8 cellular contexts compared by ENCODE assay signal in the genomic region with DNA sequence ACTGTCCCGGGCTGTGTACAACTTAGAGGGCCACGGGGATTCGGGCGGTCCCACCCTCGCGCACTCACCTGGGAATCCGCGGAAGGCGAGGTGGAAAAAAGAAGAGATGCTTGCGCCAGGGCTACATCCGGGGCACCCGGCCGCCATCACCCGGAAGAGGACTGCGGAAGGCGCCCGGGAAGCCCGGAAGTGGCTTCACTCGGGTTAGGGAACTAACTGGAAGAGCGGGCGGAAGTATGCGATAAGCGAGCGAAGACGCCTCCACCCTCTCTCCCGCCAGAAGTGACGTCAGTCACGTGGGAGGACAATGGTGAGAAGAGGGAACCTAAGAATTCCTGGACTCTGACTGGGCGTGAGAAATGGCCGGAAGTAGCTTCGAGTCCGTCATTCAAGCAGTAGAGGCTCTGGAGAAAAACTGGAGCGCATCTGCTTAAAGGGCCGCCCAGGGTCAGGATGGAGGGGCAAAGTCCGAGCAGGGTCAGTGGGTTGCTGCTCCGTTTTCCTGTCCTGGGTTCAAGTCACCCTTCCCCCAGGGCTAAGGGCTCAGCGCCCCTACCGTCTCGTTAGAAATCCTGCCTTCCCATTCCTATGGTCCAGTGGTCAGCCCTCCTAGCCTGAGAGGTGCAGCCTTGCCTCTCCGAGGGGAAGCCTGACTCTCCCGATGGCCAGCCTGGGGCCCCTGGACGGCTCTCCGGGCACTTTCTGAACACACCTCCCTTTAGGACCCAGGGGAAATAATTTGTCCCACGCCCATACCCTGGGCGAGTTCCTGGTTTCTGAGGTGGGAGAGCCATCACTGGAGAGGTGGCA. TPM values are rescaled to one million over a fixed set of nuclear protein-coding genes. Genes with fewer than 3 reads are reported as not detected.
DNase-seq lines count a peak whose midpoint lies in the region; ATAC-seq, FAIRE-seq and TF ChIP-seq lines count a peak whose summit lies in the region.

Gene CD2BP2, minus strand, starts transcription at position 165 of the 810 bp plus-strand sequence. CDS start 627 bp downstream, outside the sequence.

- peaks cover 26% of the 10 kb centered on the region for H3K4me1 Mint-ChIP-seq in WTC11

- ATAC-seq in GM18868 (IDR thresholded peaks at IDR 0.05; ENCODE audit: unreplicated experiment) (peak; percentile 69), HG03135 (IDR thresholded peaks at IDR 0.05; ENCODE audit: unreplicated experiment) (peak; percentile 50), WTC11 (peak; percentile 84)

- no peaks in the 10 kb centered on the region for H3K9me3 ChIP-seq in iPS-20b (ENCODE audit: insufficient read depth, low read depth, low read length)
- H3K9me3 ChIP-seq in skeletal muscle tissue (ENCODE audit: control insufficient read depth in 3 of 3, low read length in 3 of 3) = no peaks in the 10 kb centered on the region

- CTCF ChIA-PET in WTC11 (lab: Charles Lee) = interaction anchor here (0.6 to 5.0 kb wide), 14 partner anchors 9 to 654 kb away, joined by 3 to 28 read pairs (median 4); partner anchors contain the start of genes DCTPP1, TBC1D10B, TBX6 and ZNF48

- peaks cover 10% of the 10 kb centered on the region; the same call in 1 of the 2 replicates for H3K4me1 ChIP-seq in iPS-20b (ENCODE audit: insufficient read depth, low read length)
- peaks cover 37 to 62% (median 41%) of the 10 kb centered on the region in 3 donors for H3K4me1 ChIP-seq in skeletal muscle tissue (ENCODE audit: control insufficient read depth in 3 of 3, insufficient read depth in 3 of 3, low read length in 3 of 3)

- peak; percentile 98 for DNase-seq in NCI-H2227 treated with DMSO at 0.1 percent for 48 hours (lab: John Stamatoyannopoulos, UW)
- peak; percentile 94 for DNase-seq in WTC11 (ENCODE audit: low spot score)
- peak; percentile 99 for DNase-seq in bronchial epithelial cell (ENCODE audit: low read depth)

- H3K4me3 ChIP-seq in bronchial epithelial cell (ENCODE audit: low read depth, low read length) (peak within 1 kb of the TSS; percentile 90), iPS-20b (ENCODE audit: low read length) (peak within 1 kb of the TSS; percentile 100), skeletal muscle tissue (ENCODE audit: low read length in 3 of 3) (peak within 1 kb of the TSS; percentile 85 to 95 (median 95))

- H3K36me3 ChIP-seq in bronchial epithelial cell (ENCODE audit: control insufficient read depth, insufficient read depth, low read length) = peaks cover 20% of the 10 kb centered on the region
- peaks cover 46% of the 10 kb centered on the region for H3K36me3 ChIP-seq in iPS-20b (ENCODE audit: insufficient read depth, low read depth, low read length)
- peaks cover 48 to 53% (median 50%) of the 10 kb centered on the region in 3 donors for H3K36me3 ChIP-seq in skeletal muscle tissue (ENCODE audit: control insufficient read depth in 3 of 3, insufficient read depth in 3 of 3, low read length in 3 of 3)

- POLR2A ChIA-PET in WTC11 (lab: Charles Lee) = interaction anchor here (0.6 to 1.8 kb wide), 6 partner anchors 9 to 44 kb away, joined by 4 to 8 read pairs (median 6); partner anchors contain the start of genes TBC1D10B and ZNF48

- H3K27ac Mint-ChIP-seq in WTC11 = peak within 1 kb of the TSS; percentile 98

- FAIRE-seq in A204.1 (lab: Jason Lieb, UNC) (peak; percentile 96), bronchial epithelial cell (lab: Jason Lieb, UNC) (peak; percentile 52)

- H3K36me3 Mint-ChIP-seq in WTC11 = peaks cover 33% of the 10 kb centered on the region

- peak within 1 kb of the TSS; percentile 93 for H3K4me3 Mint-ChIP-seq in WTC11

- H3K27me3 ChIP-seq in bronchial epithelial cell (ENCODE audit: control insufficient read depth, insufficient read depth, low read length) (no peaks in the 10 kb centered on the region), iPS-20b (ENCODE audit: insufficient read depth, low read length) (no peaks in the 10 kb centered on the region), skeletal muscle tissue (ENCODE audit: control insufficient read depth in 3 of 3, insufficient read depth in 3 of 3, low read length in 3 of 3) (no peaks in the 10 kb centered on the region)

- H3K27ac ChIP-seq in iPS-20b (ENCODE audit: low read length) (peak within 1 kb of the TSS; percentile 73), skeletal muscle tissue (ENCODE audit: low read depth, low read length) (peak within 1 kb of the TSS; percentile 95)

- TF ChIP-seq CTCF in WTC11 (IDR thresholded peaks at IDR 0.05) = no peak
- TF ChIP-seq CTCF in bronchial epithelial cell (IDR thresholded peaks at IDR 0.05; ENCODE audit: insufficient read depth, low read length, severe bottlenecking) = no peak

- peak within 1 kb of the TSS; percentile 97 for H3K9ac ChIP-seq in iPS-20b (ENCODE audit: low read depth, low read length)
- peak within 1 kb of the TSS; percentile 92 to 98 (median 96) for H3K9ac ChIP-seq in skeletal muscle tissue (ENCODE audit: low read depth in 1 of 3, low read length in 3 of 3)

- H3K9me3 Mint-ChIP-seq in WTC11 = no peaks in the 10 kb centered on the region

- no peaks in the 10 kb centered on the region; the same call in 1 of the 2 replicates for H3K27me3 Mint-ChIP-seq in WTC11 (ENCODE audit: low read depth)

TF ChIP-seq in WTC11, 78 proteins besides CTCF, POLR2A, EP300 and RAD21 (continues in another document):
- TF ChIP-seq E2F5 (CRISPR knock-in tag; IDR thresholded peaks at IDR 0.05) = 0 out of 2 replicates have a peak, but pooled peaks have one; percentile 21
- TF ChIP-seq ZNF396 (CRISPR knock-in tag; IDR thresholded peaks at IDR 0.05; ENCODE audit: borderline replicate concordance) = 0 out of 2 replicates have a peak, but pooled peaks have one; percentile 3
- peak; percentile 80 for TF ChIP-seq GABPB1 (CRISPR knock-in tag; IDR thresholded peaks at IDR 0.05)
- TF ChIP-seq PRRX2 (CRISPR knock-in tag; IDR thresholded peaks at IDR 0.05) = no peak
- TF ChIP-seq RORB (CRISPR knock-in tag; IDR thresholded peaks at IDR 0.05) = no peak
- TF ChIP-seq ZNF281 (CRISPR knock-in tag; IDR thresholded peaks at IDR 0.05) = no peak
- TF ChIP-seq SP1 (CRISPR knock-in tag; conservative IDR thresholded peaks at IDR 0.05) = peak; percentile 79
- no peak for TF ChIP-seq FOXP4 (CRISPR knock-in tag; IDR thresholded peaks at IDR 0.05)
- no peak for TF ChIP-seq ZNF317 (CRISPR knock-in tag; IDR thresholded peaks at IDR 0.05; ENCODE audit: borderline replicate concordance, low read depth)
- peak; percentile 81; the same call in 1 of the 2 replicates for TF ChIP-seq CREM (CRISPR knock-in tag; IDR thresholded peaks at IDR 0.05)
- TF ChIP-seq ZNF671 (CRISPR knock-in tag; IDR thresholded peaks at IDR 0.05) = no peak
- no peak for TF ChIP-seq KAT7 (CRISPR knock-in tag; IDR thresholded peaks at IDR 0.05; ENCODE audit: borderline replicate concordance)
- no peak for TF ChIP-seq TCF7 (CRISPR knock-in tag; IDR thresholded peaks at IDR 0.05; ENCODE audit: low read depth)

RNA-seq across cellular contexts. Expression of gene CD2BP2, which starts in this region (rescaled TPM):
- 51.0 to 56.6 TPM (median 51.1 TPM) in 3 replicates for total RNA-seq in WTC11 (2021)
- total RNA-seq in bronchial epithelial cell = 37.6 and 39.8 TPM in 2 replicates
- 24.5 TPM for total RNA-seq in skeletal muscle tissue

Comparison
In these comparisons a context has a peak if more than half of its experiments do, and no peak if none do; other contexts are left out.
1. Peak in every context shown above with its lines: DNase-seq, ATAC-seq, H3K4me3 ChIP-seq and H3K27ac ChIP-seq.